ENCODE assay signal across 14 cellular contexts in genomic region chr2:58429285-58429874, GRCh38.
DNase-seq lines count a peak whose midpoint lies in the region; ATAC-seq and TF ChIP-seq lines count a peak whose summit lies in the region.
"Had no signal": no experiment of that assay in that cellular context is flagged by ENCODE, and none has a peak within 500 bp of the region (broad histone marks: within the 10 kb centered on the region; RNA-seq: fewer than 3 reads in every experiment).

No MANE protein-coding gene starts in this region.

- no peaks in the 10 kb centered on the region for H3K9me2 ChIP-seq in GM23338 (ENCODE audit: insufficient read depth)

- POLR2A ChIA-PET in activated CD4-positive, alpha-beta memory T cell treated with anti-CD3 and anti-CD28 coated beads for 36 hours (lab: Charles Lee), result no interaction called here

- CTCF ChIA-PET in activated CD4-positive, alpha-beta memory T cell treated with anti-CD3 and anti-CD28 coated beads for 36 hours (lab: Charles Lee), result no interaction called here

- TF ChIP-seq POLR2A in spleen (IDR thresholded peaks at IDR 0.05), result no peak

- no peaks in the 10 kb centered on the region for H4K20me1 ChIP-seq in GM23338 (replicated peaks; ENCODE audit: insufficient read depth)

- H3K27me3 Mint-ChIP-seq in GM23338 (ENCODE audit: insufficient read depth, low read depth, poor library complexity), result peaks cover 11% of the 10 kb centered on the region
- peaks cover 34% of the 10 kb centered on the region for H3K27me3 Mint-ChIP-seq in activated CD4-positive, alpha-beta memory T cell treated with anti-CD3 and anti-CD28 coated beads for 36 hours

- DNase-seq in Ammon's horn (ENCODE audit: low spot score) (peak; percentile 43), GM23338 (ENCODE audit: low spot score) (peak; percentile 43), midbrain (lab: John Stamatoyannopoulos, UW) (peak; percentile 58), spleen (no peak)
- DNase-seq in activated CD4-positive, alpha-beta memory T cell treated with anti-CD3 and anti-CD28 coated beads for 36 hours, result no peak
- DNase-seq: aorta, IMR-90, NCI-H2029, OCI-M1 had no signal

- H3K27me3 ChIP-seq in GM23338 (ENCODE audit: insufficient read depth) (no peaks in the 10 kb centered on the region), spleen (replicated peaks in 1 of 7) (peaks cover 0 to 52% (median 25%) of the 10 kb centered on the region in 7 donors)

- WGBS in spleen, 5 donors, result 71 to 86% (median 78%) methylated on average over 4 of the region's 4 CpGs

- TF ChIP-seq CTCF in GM23338 (conservative IDR thresholded peaks at IDR 0.05; ENCODE audit: low read depth in 2 of 2) (no peak), spleen (IDR thresholded peaks at IDR 0.05 in 8 of 11, conservative IDR thresholded peaks at IDR 0.05 in 3 of 11) (no peak)

- peak overlapping the region; percentile 82; the same call in 1 of the 2 replicates for H2AFZ ChIP-seq in GM23338

- H3K4me3 ChIP-seq in GM23338 (peak overlapping the region; percentile 81), spleen (no peak overlapping the region)

- H3K27ac ChIP-seq in GM23338 (ENCODE audit: low read depth) (peak overlapping the region; percentile 99), cingulate gyrus (ENCODE audit: low read depth, low read length) (peak overlapping the region; percentile 78), spleen (no peak overlapping the region)
- H3K27ac ChIP-seq: epithelial cell of prostate had no signal

- ATAC-seq in GM23338 (no peak), GM21723 (IDR thresholded peaks at IDR 0.05; ENCODE audit: unreplicated experiment) (no peak), GM21576 (IDR thresholded peaks at IDR 0.05; ENCODE audit: unreplicated experiment) (no peak)

- no peaks in the 10 kb centered on the region for H3K9me3 Mint-ChIP-seq in GM23338
- H3K9me3 Mint-ChIP-seq in activated CD4-positive, alpha-beta memory T cell treated with anti-CD3 and anti-CD28 coated beads for 36 hours, result no peaks in the 10 kb centered on the region
- H3K9me3 Mint-ChIP-seq: natural killer cell treated with Interleukin-12 subunit alpha and Interleukin-12 subunit beta and Interleukin-15 and Interleukin-18, amount 100 ng/mL, for 72 hours had no signal

- H3K9me3 ChIP-seq in spleen, result no peaks in the 10 kb centered on the region

- H3K36me3 Mint-ChIP-seq in GM23338 (ENCODE audit: low read depth), result peaks cover 7% of the 10 kb centered on the region; the same call in 2 of the 3 replicates
- no peaks in the 10 kb centered on the region for H3K36me3 Mint-ChIP-seq in activated CD4-positive, alpha-beta memory T cell treated with anti-CD3 and anti-CD28 coated beads for 36 hours
- H3K36me3 Mint-ChIP-seq: natural killer cell treated with Interleukin-12 subunit alpha and Interleukin-12 subunit beta and Interleukin-15 and Interleukin-18, amount 100 ng/mL, for 72 hours had no signal

- H3K4me1 ChIP-seq in GM23338 (ENCODE audit: insufficient read depth), result peaks cover 19% of the 10 kb centered on the region
- H3K4me1 ChIP-seq in spleen, result peaks cover 0 to 21% (median 13%) of the 10 kb centered on the region in 6 donors

- peak overlapping the region; percentile 93 for H3K4me2 ChIP-seq in GM23338

- H3K79me2 ChIP-seq in GM23338 (replicated peaks; ENCODE audit: insufficient read depth), result peaks cover 6% of the 10 kb centered on the region

- H3K4me3 Mint-ChIP-seq in GM23338, result peak overlapping the region; percentile 80
- H3K4me3 Mint-ChIP-seq in activated CD4-positive, alpha-beta memory T cell treated with anti-CD3 and anti-CD28 coated beads for 36 hours, result no peak overlapping the region
- H3K4me3 Mint-ChIP-seq: natural killer cell treated with Interleukin-12 subunit alpha and Interleukin-12 subunit beta and Interleukin-15 and Interleukin-18, amount 100 ng/mL, for 72 hours had no signal

- 0 out of 2 replicates have a peak, but pooled peaks cover 3% of the 10 kb centered on the region for H3F3A ChIP-seq in GM23338 (replicated peaks; ENCODE audit: low read depth)

- H3K4me1 Mint-ChIP-seq in GM23338, result peaks cover 30% of the 10 kb centered on the region
- peaks cover 10% of the 10 kb centered on the region for H3K4me1 Mint-ChIP-seq in activated CD4-positive, alpha-beta memory T cell treated with anti-CD3 and anti-CD28 coated beads for 36 hours (ENCODE audit: low read depth)

- H3K36me3 ChIP-seq in GM23338 (ENCODE audit: insufficient read depth), result no peaks in the 10 kb centered on the region
- no peaks in the 10 kb centered on the region for H3K36me3 ChIP-seq in spleen

- intact Hi-C loops in spleen (cut with DNase I; ENCODE audit: low total_unique reads), result no loop called here
- intact Hi-C loops in activated CD4-positive, alpha-beta memory T cell treated with anti-CD3 and anti-CD28 coated beads for 36 hours (cut with micrococcal nuclease), result no loop called here

- peak overlapping the region; percentile 96 for H3K27ac Mint-ChIP-seq in GM23338
- H3K27ac Mint-ChIP-seq in activated CD4-positive, alpha-beta memory T cell treated with anti-CD3 and anti-CD28 coated beads for 36 hours, result no peak overlapping the region
- H3K27ac Mint-ChIP-seq: natural killer cell treated with Interleukin-12 subunit alpha and Interleukin-12 subunit beta and Interleukin-15 and Interleukin-18, amount 100 ng/mL, for 72 hours had no signal

TF ChIP-seq in GM23338, 12 proteins besides CTCF, POLR2A, EP300 and RAD21:
- TF ChIP-seq ETS1 (IDR thresholded peaks at IDR 0.05), result no peak
- no peak for TF ChIP-seq EZH2 (IDR thresholded peaks at IDR 0.05; ENCODE audit: low read depth, unreplicated experiment)
- TF ChIP-seq ZNF114 (CRISPR knock-in tag; IDR thresholded peaks at IDR 0.05), result no peak
- no peak for TF ChIP-seq ZNF331 (CRISPR knock-in tag; IDR thresholded peaks at IDR 0.05; ENCODE audit: low read depth)
- no peak for TF ChIP-seq JUNB (IDR thresholded peaks at IDR 0.05; ENCODE audit: unreplicated experiment)
- TF ChIP-seq STAT1 (IDR thresholded peaks at IDR 0.05; ENCODE audit: unreplicated experiment), result no peak
- no peak for TF ChIP-seq EZH2phosphoT487 (IDR thresholded peaks at IDR 0.05; ENCODE audit: unreplicated experiment)
- no peak for TF ChIP-seq CREB1 (CRISPR knock-in tag; IDR thresholded peaks at IDR 0.05; ENCODE audit: low read depth)
- TF ChIP-seq NANOG (IDR thresholded peaks at IDR 0.05; ENCODE audit: borderline replicate concordance), result no peak

Comparison
In these comparisons a context has a peak if more than half of its experiments do, and no peak if none do; other contexts are left out.
1. DNase-seq: peak in Ammon's horn (single experiment), GM23338 (single experiment) and midbrain (single experiment); none in spleen (single experiment) and activated CD4-positive, alpha-beta memory T cell treated with anti-CD3 and anti-CD28 coated beads for 36 hours (single experiment).
2. H3K27ac ChIP-seq: peak in GM23338 (single experiment) and cingulate gyrus (single experiment); none in spleen (0 of 8).